Comparison of ENCODE assay signal across 29 cellular contexts in the genomic region with DNA sequence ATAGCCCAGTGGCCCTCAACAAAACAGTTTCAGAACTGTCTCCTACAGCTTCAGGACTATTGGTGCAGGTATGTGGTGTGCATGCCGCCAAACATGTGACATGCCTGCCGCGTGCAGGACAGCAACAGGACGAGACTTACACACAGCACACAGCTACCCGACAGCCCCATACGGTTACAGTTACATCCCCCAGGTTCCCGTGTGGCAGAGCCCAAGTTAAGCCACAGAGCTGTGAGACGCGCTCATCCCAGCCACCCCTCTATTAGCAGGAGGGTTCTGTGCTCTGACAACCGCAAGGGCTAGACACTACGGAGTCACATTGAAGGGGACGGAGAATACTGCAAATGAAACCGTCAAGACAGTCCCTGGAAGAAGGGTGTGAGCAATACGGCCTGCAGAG. TPM values are rescaled to one million over a fixed set of nuclear protein-coding genes. Genes with fewer than 3 reads are reported as not detected.
DNase-seq lines count a peak whose midpoint lies in the region; ATAC-seq, FAIRE-seq and TF ChIP-seq lines count a peak whose summit lies in the region.
"Had no signal": no experiment of that assay in that cellular context is flagged by ENCODE, and none has a peak within 500 bp of the region (broad histone marks: within the 10 kb centered on the region; RNA-seq: fewer than 3 reads in every experiment).

No MANE protein-coding gene starts in this region.

- no peak overlapping the region for H3K4me2 ChIP-seq in K562 (ENCODE audit: insufficient read depth, low read length)

- H3K9me3 ChIP-seq in K562 (replicated peaks; ENCODE audit: control insufficient read depth, insufficient read depth, low read depth, low read length), result no peaks in the 10 kb centered on the region
- H3K9me3 ChIP-seq in HAP-1, result no peaks in the 10 kb centered on the region
- H3K9me3 ChIP-seq: SJCRH30 had no signal

- no peak for ATAC-seq in left ventricle myocardium superior
- ATAC-seq in K562, result peak; percentile 10; the same call in 2 of the 3 replicates
- ATAC-seq in omental fat pad (ENCODE audit: low FRiP score), result no peak
- ATAC-seq in HG03342 (IDR thresholded peaks at IDR 0.05; ENCODE audit: unreplicated experiment), result no peak
- ATAC-seq: PC-3, Right ventricle myocardium inferior, SK-N-SH treated with all-trans-retinoic acid at 6 μM for 48 hours had no signal

- no peaks in the 10 kb centered on the region for H3K79me2 ChIP-seq in K562 (ENCODE audit: control insufficient read depth, insufficient read depth, low read length)

- TF ChIP-seq EP300 in K562 (IDR thresholded peaks at IDR 0.05; ENCODE audit: low read length), result no peak

- no peaks in the 10 kb centered on the region for H3K9me3 Mint-ChIP-seq in progenitor cell of endocrine pancreas (ENCODE audit: low read depth)
- H3K9me3 Mint-ChIP-seq: CD4-positive, alpha-beta memory T cell; HFFc6 had no signal

- TF ChIP-seq POLR2A in K562 (conservative IDR thresholded peaks at IDR 0.05), result no peak

- 58% methylated on average over 14 of the region's 14 CpGs for WGBS in K562 (ENCODE audit: insufficient coverage, low coverage, missing lambda C conversion rate)

- no TSS peak for BruUV-seq in K562 (replicated peaks; lab: Mats Ljungman, UMichigan)

- TF ChIP-seq CTCF in K562 (IDR thresholded peaks at IDR 0.05 in 2 of 3, conservative IDR thresholded peaks at IDR 0.05 in 1 of 3; ENCODE audit: insufficient read depth in 2 of 3, low read depth in 1 of 3, low read length in 3 of 3) (no peak), omental fat pad (IDR thresholded peaks at IDR 0.05) (no peak), progenitor cell of endocrine pancreas (IDR thresholded peaks at IDR 0.05; ENCODE audit: unreplicated experiment) (no peak)

- in situ Hi-C loops in K562 (cut with MboI), result no loop called here
- in situ Hi-C loops in HAP-1 (cut with MboI; ENCODE audit: low sequenced_read_pairs), result no loop called here

- H3K27me3 ChIP-seq in K562 (ENCODE audit: control insufficient read depth in 2 of 2, insufficient read depth in 2 of 2, low read length in 2 of 2) (no peaks in the 10 kb centered on the region), HAP-1 (ENCODE audit: low read depth) (0 out of 2 replicates have a peak, but pooled peaks cover 6% of the 10 kb centered on the region)
- H3K27me3 ChIP-seq: SJCRH30 had no signal

- no peak overlapping the region for H3K4me3 ChIP-seq in K562
- no peak overlapping the region for H3K4me3 ChIP-seq in HAP-1
- H3K4me3 ChIP-seq: SJCRH30 had no signal

- no peak overlapping the region for H3K4me3 Mint-ChIP-seq in progenitor cell of endocrine pancreas (ENCODE audit: low read depth)
- H3K4me3 Mint-ChIP-seq: CD4-positive, alpha-beta memory T cell; HFFc6 had no signal

- H4K20me1 ChIP-seq in K562 (replicated peaks; ENCODE audit: control insufficient read depth, insufficient read depth, low read length), result no peaks in the 10 kb centered on the region

- no peak overlapping the region for H3K27ac Mint-ChIP-seq in progenitor cell of endocrine pancreas
- H3K27ac Mint-ChIP-seq: CD4-positive, alpha-beta memory T cell; HFFc6 had no signal

- H3K4me1 Mint-ChIP-seq in progenitor cell of endocrine pancreas (ENCODE audit: low read depth), result peaks cover 7% of the 10 kb centered on the region

- no peak for TF ChIP-seq RAD21 in K562 (CRISPR knock-in tag; conservative IDR thresholded peaks at IDR 0.05 in 1 of 2, IDR thresholded peaks at IDR 0.05 in 1 of 2)

- H3K9ac ChIP-seq in K562 (ENCODE audit: insufficient read depth in 1 of 2, low read depth in 2 of 2, low read length in 2 of 2), result peak overlapping the region in 1 of 2 experiments; percentile 78; a peak in 1 of 4 replicates

- intact Hi-C loops in cardiac septum (cut with DNase I), result no loop called here
- intact Hi-C loops in left ventricle myocardium superior (cut with micrococcal nuclease), result no loop called here
- intact Hi-C loops in K562 (cut with micrococcal nuclease), result no loop called here

- CTCF ChIA-PET in K562 (lab: Yijun Ruan, JAX; ENCODE audit: low intra/inter-chr PET ratio), result no interaction called here

- H3K4me1 ChIP-seq in K562 (replicated peaks in 1 of 2; ENCODE audit: control insufficient read depth in 2 of 2, insufficient read depth in 2 of 2, low read length in 2 of 2) (peaks cover 25 to 31% of the 10 kb centered on the region in 2 experiments; a peak in 4 of 5 replicates), HAP-1 (no peaks in the 10 kb centered on the region)

- H2AFZ ChIP-seq in K562 (ENCODE audit: low read depth, low read length), result peak overlapping the region; percentile 46; the same call in 1 of the 2 replicates

- H3K36me3 Mint-ChIP-seq in progenitor cell of endocrine pancreas (ENCODE audit: insufficient read depth), result no peaks in the 10 kb centered on the region
- H3K36me3 Mint-ChIP-seq: CD4-positive, alpha-beta memory T cell had no signal

- no peak overlapping the region for H3K27ac ChIP-seq in K562 (ENCODE audit: extremely low read depth, low read depth, low read length)
- H3K27ac ChIP-seq: SJCRH30 had no signal

- H3K27me3 Mint-ChIP-seq in progenitor cell of endocrine pancreas, result peaks cover 53% of the 10 kb centered on the region

- POLR2A ChIA-PET in K562 (lab: Yijun Ruan, JAX), result interaction anchor here (1.0 kb wide), 1 partner anchor 37 kb away, joined by 3 read pairs; no protein-coding TSS in a partner anchor

- DNase-seq in cardiac septum (ENCODE audit: low spot score) (peak; percentile 58), left ventricle myocardium superior (no peak), K562 (ENCODE audit: extremely low read depth in 1 of 4, low spot score in 3 of 4) (peak in 1 of 4 experiments; percentile 8), omental fat pad (ENCODE audit: low spot score) (peak; percentile 2), HAP-1 (ENCODE audit: low spot score in 2 of 2) (no peak), AG08396 (ENCODE audit: low spot score) (no peak), progenitor cell of endocrine pancreas (ENCODE audit: low spot score, unreplicated experiment) (no peak)
- DNase-seq: 8988T; C1 segment of cervical spinal cord; CD4-positive, alpha-beta memory T cell; COR-L47; GDM1; HFFc6; IMR-90; NCI-H1092 treated with DMSO at 0.1 percent for 48 hours; NCI-H1436; NCI-H187; NCI-H2081 treated with DMSO at 0.1 percent for 48 hours; NCI-H524; NCI-H774; NK-92 treated with Interleukin-12 subunit alpha and Interleukin-12 subunit beta, amount 100 ng/mL, for 24 hours; PC-3; SJCRH30 had no signal

- H3K36me3 ChIP-seq in K562 (ENCODE audit: control insufficient read depth, insufficient read depth, low read length), result no peaks in the 10 kb centered on the region
- H3K36me3 ChIP-seq in HAP-1 (replicated peaks), result no peaks in the 10 kb centered on the region
- H3K36me3 ChIP-seq: SJCRH30 had no signal

- no peaks in the 10 kb centered on the region for H3K9me1 ChIP-seq in K562 (ENCODE audit: control insufficient read depth, insufficient read depth, low read length)

- FAIRE-seq in K562 (lab: Jason Lieb, UNC), result no peak
- FAIRE-seq: GM12891, H54 had no signal

TF ChIP-seq in K562, 482 proteins besides CTCF, POLR2A, EP300 and RAD21 (continues in another document):
- TF ChIP-seq SMARCA5 (IDR thresholded peaks at IDR 0.05) (no peak), MAFF (IDR thresholded peaks at IDR 0.05; ENCODE audit: low read length) (no peak), L3MBTL2 (IDR thresholded peaks at IDR 0.05) (peak; percentile 18; the same call in 1 of the 2 replicates)

RNA-seq across cellular contexts. Expression of gene TUBB6, which starts 16.4 kb away (rescaled TPM):
- total RNA-seq in cardiac septum (155 TPM), left ventricle myocardium superior (82.0 TPM), K562 (2014; rRNA removed) (230 and 404 TPM in 2 replicates), K562 (2014; rRNA removed; fragmentation: Illumina TruSeq; extraction: Trizol) (52.0 and 55.4 TPM in 2 replicates), K562 (2015; rRNA removed; fragmentation: Illumina TruSeq; extraction: Trizol) (80.2 and 81.1 TPM in 2 replicates), K562 (2021) (110 and 117 TPM in 2 replicates), omental fat pad (100 to 1,000 TPM; 316 to 921 (median 720) TPM), progenitor cell of endocrine pancreas (7.2 and 10.7 TPM in 2 replicates)
- 58.9 and 87.5 TPM in 2 replicates for total RNA-seq in K562 (2011; cell fraction: chromatin; rRNA removed; ENCODE audit: low replicate concordance)
- total RNA-seq in K562 (2011; cell fraction: nucleolus; rRNA removed), result 81.7 and 89.2 TPM in 2 replicates
- 55.3 and 62.8 TPM in 2 replicates for total RNA-seq in K562 (2011; cell fraction: nucleoplasm; rRNA removed)
- polyA plus RNA-seq in K562 (2011; rRNA removed) (142 and 147 TPM in 2 replicates), K562 (2014; fragmentation: Illumina TruSeq; extraction: Trizol) (70.2 and 110 TPM in 2 replicates), K562 (2014; fragmentation: Nextera tagmentation; extraction: Ambion mirVana) (10 to 100 TPM; 43.9 to 45.0 TPM), K562 (2014; rRNA removed) (223 and 254 TPM in 2 replicates)
- 201 and 540 TPM in 2 replicates for polyA plus RNA-seq in K562 (2011; cell fraction: cytosol; rRNA removed)
- 92.2 and 167 TPM in 2 replicates for polyA plus RNA-seq in K562 (2011; cell fraction: nucleus; rRNA removed)
- polyA plus RNA-seq in K562 (2012), result 130 and 170 TPM in 2 replicates
- polyA minus RNA-seq in K562 (2011; rRNA and poly(A)+ RNA removed), result 79.0 and 140 TPM in 2 replicates
- 123 and 146 TPM in 2 replicates for polyA minus RNA-seq in K562 (2011; cell fraction: cytosol; rRNA and poly(A)+ RNA removed)
- 50.9 and 51.2 TPM in 2 replicates for polyA minus RNA-seq in K562 (2011; cell fraction: nucleus; rRNA and poly(A)+ RNA removed)

RNA-seq across cellular contexts. Expression of gene CIDEA, which starts 37.5 kb away (rescaled TPM):
- total RNA-seq in cardiac septum (0.40 TPM), left ventricle myocardium superior (0.52 TPM), K562 (2014; rRNA removed) (not detected in 2 replicates), K562 (2014; rRNA removed; fragmentation: Illumina TruSeq; extraction: Trizol) (not detected in 2 replicates), K562 (2015; rRNA removed; fragmentation: Illumina TruSeq; extraction: Trizol) (not detected in 2 replicates), K562 (2021) (not detected in 2 replicates), omental fat pad (100 to 1,000 TPM; 132 to 584 (median 435) TPM), progenitor cell of endocrine pancreas (not detected in 2 replicates)
- total RNA-seq in K562 (2011; cell fraction: chromatin; rRNA removed; ENCODE audit: low replicate concordance), result not detected in 2 replicates
- not detected in 2 replicates for total RNA-seq in K562 (2011; cell fraction: nucleolus; rRNA removed)
- not detected in 2 replicates for total RNA-seq in K562 (2011; cell fraction: nucleoplasm; rRNA removed)
- polyA plus RNA-seq in K562 (2011; rRNA removed) (not detected in 2 replicates), K562 (2014; fragmentation: Illumina TruSeq; extraction: Trizol) (not detected in 2 replicates), K562 (2014; fragmentation: Nextera tagmentation; extraction: Ambion mirVana) (not detected), K562 (2014; rRNA removed) (not detected in 2 replicates)
- polyA plus RNA-seq in K562 (2011; cell fraction: cytosol; rRNA removed), result not detected in 2 replicates
- not detected in 2 replicates for polyA plus RNA-seq in K562 (2011; cell fraction: nucleus; rRNA removed)
- polyA plus RNA-seq in K562 (2012), result not detected in 2 replicates
- polyA minus RNA-seq in K562 (2011; rRNA and poly(A)+ RNA removed), result not detected in 2 replicates
- polyA minus RNA-seq in K562 (2011; cell fraction: cytosol; rRNA and poly(A)+ RNA removed), result not detected in 2 replicates
- not detected in 2 replicates for polyA minus RNA-seq in K562 (2011; cell fraction: nucleus; rRNA and poly(A)+ RNA removed)
- total RNA-seq: CD4-positive, alpha-beta memory T cell; HFFc6; IMR-90; PC-3; RPMI7951; SJCRH30 had no signal
- polyA plus RNA-seq: CD4-positive, alpha-beta memory T cell; IMR-90 had no signal

Comparison
In these comparisons a context has a peak if more than half of its experiments do, and no peak if none do; other contexts are left out.
1. DNase-seq: peak in cardiac septum (single experiment) and omental fat pad (single experiment); none in left ventricle myocardium superior (single experiment), HAP-1 (0 of 2), AG08396 (single experiment) and progenitor cell of endocrine pancreas (single experiment).
2. RNA of gene CIDEA, which starts 37.5 kb away (total RNA-seq): 132 to 584 TPM in omental fat pad; 0.52 TPM in left ventricle myocardium superior (single experiment), 0.40 TPM in cardiac septum (single experiment), not detected in K562 and not detected in progenitor cell of endocrine pancreas; every median in the first group is over 10 times any median in the second.